Comparison of ENCODE assay signal across 16 cellular contexts in the genomic region with DNA sequence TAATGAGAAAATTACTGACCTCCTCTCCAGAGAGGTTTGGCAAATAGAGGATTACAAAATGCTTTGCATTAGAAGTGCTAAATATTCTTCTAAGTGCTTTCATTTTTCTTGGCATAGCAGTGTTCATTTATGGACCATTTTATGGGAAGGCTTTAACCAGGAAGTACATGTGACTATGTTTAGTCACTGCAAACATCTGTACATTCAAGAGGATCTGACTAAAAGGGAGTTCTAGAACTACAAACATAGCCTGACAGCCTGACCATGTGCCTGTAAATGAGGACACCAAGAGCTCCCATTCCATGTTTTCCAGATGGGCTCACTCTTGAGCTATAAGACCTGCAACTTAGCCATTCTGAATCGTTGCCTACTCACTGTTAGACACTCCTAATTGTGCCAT.
DNase-seq lines count a peak whose midpoint lies in the region; ATAC-seq and TF ChIP-seq lines count a peak whose summit lies in the region.
"Had no signal": no experiment of that assay in that cellular context is flagged by ENCODE, and none has a peak within 500 bp of the region (broad histone marks: within the 10 kb centered on the region; RNA-seq: fewer than 3 reads in every experiment).

No MANE protein-coding gene starts in this region.

- H3K4me2 ChIP-seq in PC-3 (ENCODE audit: low read length) = no peak overlapping the region
- H3K4me2 ChIP-seq in mesenchymal stem cell (ENCODE audit: low read length, poor library complexity, severe bottlenecking) = no peak overlapping the region
- H3K4me2 ChIP-seq: GM23338 had no signal

- no peak overlapping the region for H2BK5ac ChIP-seq in mesenchymal stem cell (ENCODE audit: low read depth, low read length, poor library complexity, severe bottlenecking)

- no peak overlapping the region for H2BK15ac ChIP-seq in mesenchymal stem cell (ENCODE audit: low read depth, poor library complexity, severe bottlenecking)

- H3K9ac ChIP-seq in PC-3 (ENCODE audit: low read length) (no peak overlapping the region), mesenchymal stem cell (ENCODE audit: low read length) (no peak overlapping the region)

- no peak overlapping the region for H3K4ac ChIP-seq in mesenchymal stem cell (ENCODE audit: low read depth in 1 of 2, low read length in 2 of 2)

- peaks cover 7% of the 10 kb centered on the region for H3K4me1 Mint-ChIP-seq in CD8-positive, alpha-beta T cell (ENCODE audit: low read depth)
- H3K4me1 Mint-ChIP-seq: GM23338 had no signal

- intact Hi-C loops in PC-3 (cut with micrococcal nuclease) = no loop called here
- intact Hi-C loops in CD8-positive, alpha-beta T cell (cut with DNase I, micrococcal nuclease) = no loop called here

- H3K27me3 ChIP-seq in PC-3 (ENCODE audit: low read length) (no peaks in the 10 kb centered on the region), mesenchymal stem cell (ENCODE audit: control insufficient read depth in 1 of 2, insufficient read depth in 1 of 2, low read length in 2 of 2) (no peaks in the 10 kb centered on the region)
- no peaks in the 10 kb centered on the region for H3K27me3 ChIP-seq in CD8-positive, alpha-beta T cell (ENCODE audit: insufficient read depth, low read length)
- H3K27me3 ChIP-seq: MG63 had no signal

- H3K79me1 ChIP-seq in mesenchymal stem cell (replicated peaks; ENCODE audit: low read length, poor library complexity, severe bottlenecking) = no peaks in the 10 kb centered on the region

- H3K4me1 ChIP-seq in PC-3 (ENCODE audit: insufficient read depth, low read length) (no peaks in the 10 kb centered on the region), mesenchymal stem cell (ENCODE audit: control insufficient read depth, insufficient read depth, low read depth, low read length) (no peaks in the 10 kb centered on the region)
- peaks cover 6% of the 10 kb centered on the region for H3K4me1 ChIP-seq in CD8-positive, alpha-beta T cell (ENCODE audit: insufficient read depth, low read length)
- H3K4me1 ChIP-seq: Caco-2 had no signal

- H3K9me3 Mint-ChIP-seq in CD8-positive, alpha-beta T cell = no peaks in the 10 kb centered on the region

- H2AFZ ChIP-seq in PC-3 (ENCODE audit: low read length) (no peak overlapping the region), mesenchymal stem cell (ENCODE audit: low read depth, low read length) (no peak overlapping the region)
- H2AFZ ChIP-seq: GM23338 had no signal

- no peak overlapping the region for H3K4me3 Mint-ChIP-seq in CD8-positive, alpha-beta T cell
- H3K4me3 Mint-ChIP-seq: GM23338 had no signal

- DNase-seq in EH (ENCODE audit: low read depth) (peak; percentile 18), PC-3 (peak; percentile 30), fibroblast of mammary gland (ENCODE audit: low read depth) (peak; percentile 19), mesenchymal stem cell (peak; percentile 2)
- no peak for DNase-seq in CD8-positive, alpha-beta T cell
- DNase-seq: AML-193, Caco-2, MG63, NCI-H1092, NCI-H2081 treated with DMSO at 0.1 percent for 48 hours, NCI-H510A treated with DMSO at 0.1 percent for 48 hours, NCI-H82 had no signal

- H3K23ac ChIP-seq in mesenchymal stem cell (ENCODE audit: low read length in 2 of 2) = no peak overlapping the region

- H4K8ac ChIP-seq in mesenchymal stem cell (ENCODE audit: low read length) = no peak overlapping the region

- no TSS peak for BruUV-seq in PC-3 (replicated peaks; lab: Mats Ljungman, UMichigan)

- peak; percentile 60 for ATAC-seq in PC-3
- no peak for ATAC-seq in SK-N-SH treated with all-trans-retinoic acid at 6 μM for 48 hours
- no peak for ATAC-seq in GM21825 (IDR thresholded peaks at IDR 0.05; ENCODE audit: unreplicated experiment)
- ATAC-seq in CD8-positive, alpha-beta T cell = no peak
- ATAC-seq: GM12878, GM23338 had no signal

- TF ChIP-seq CTCF in PC-3 (conservative IDR thresholded peaks at IDR 0.05; ENCODE audit: low read depth, low read length) = no peak
- TF ChIP-seq CTCF in fibroblast of mammary gland (conservative IDR thresholded peaks at IDR 0.05; ENCODE audit: control insufficient read depth, insufficient read depth, low read depth, low read length) = no peak
- TF ChIP-seq CTCF in CD8-positive, alpha-beta T cell (IDR thresholded peaks at IDR 0.05) = no peak

- no peak overlapping the region for H3K18ac ChIP-seq in mesenchymal stem cell (ENCODE audit: low read depth in 1 of 2, low read length in 2 of 2)

- no peaks in the 10 kb centered on the region for H3K36me3 Mint-ChIP-seq in CD8-positive, alpha-beta T cell

- POLR2A ChIA-PET in PC-3 (lab: Charles Lee; ENCODE audit: unreplicated experiment) = no interaction called here
- POLR2A ChIA-PET in CD8-positive, alpha-beta T cell (lab: Charles Lee) = no interaction called here

- no peak overlapping the region for H2AK5ac ChIP-seq in mesenchymal stem cell (ENCODE audit: low read length, severe bottlenecking)

- H3K27me3 Mint-ChIP-seq in CD8-positive, alpha-beta T cell (ENCODE audit: low read depth) = no peaks in the 10 kb centered on the region

- H2BK12ac ChIP-seq in mesenchymal stem cell (ENCODE audit: low read length in 2 of 2) = no peak overlapping the region

- WGBS in mesenchymal stem cell = 80% methylated on average over 1 of the region's 1 CpG

- CTCF ChIA-PET in PC-3 (lab: Charles Lee) = no interaction called here
- CTCF ChIA-PET in CD8-positive, alpha-beta T cell (lab: Charles Lee) = interaction anchor here (1.0 to 2.0 kb wide), 5 partner anchors 76 to 1811 kb away, joined by 3 to 14 read pairs (median 3); no protein-coding TSS in a partner anchor

- no peaks in the 10 kb centered on the region for H3F3A ChIP-seq in PC-3 (ENCODE audit: low read length, unreplicated experiment)

- no peak overlapping the region for H4K91ac ChIP-seq in mesenchymal stem cell (ENCODE audit: low read length)

- H3K9me2 ChIP-seq in PC-3 (replicated peaks; ENCODE audit: low read length) = no peaks in the 10 kb centered on the region

- H3K27ac Mint-ChIP-seq in CD8-positive, alpha-beta T cell = no peak overlapping the region
- H3K27ac Mint-ChIP-seq: GM23338 had no signal

- H3K36me3 ChIP-seq in PC-3 (ENCODE audit: low read depth, low read length) (no peaks in the 10 kb centered on the region), mesenchymal stem cell (ENCODE audit: control insufficient read depth in 1 of 2, insufficient read depth in 2 of 2, low read depth in 1 of 2, low read length in 2 of 2) (no peaks in the 10 kb centered on the region)
- no peaks in the 10 kb centered on the region for H3K36me3 ChIP-seq in CD8-positive, alpha-beta T cell (ENCODE audit: insufficient read depth, low read length)
- H3K36me3 ChIP-seq: MG63 had no signal

- no peak overlapping the region for H3K4me3 ChIP-seq in PC-3 (ENCODE audit: low read length)
- no peak overlapping the region for H3K4me3 ChIP-seq in fibroblast of mammary gland (ENCODE audit: control insufficient read depth, low read depth, low read length)
- H3K4me3 ChIP-seq in mesenchymal stem cell (ENCODE audit: insufficient read depth in 1 of 2, low read depth in 1 of 2, low read length in 2 of 2) = no peak overlapping the region
- H3K4me3 ChIP-seq in CD8-positive, alpha-beta T cell (ENCODE audit: low read depth, low read length) = no peak overlapping the region
- H3K4me3 ChIP-seq: GM12878, GM23338, MG63 had no signal

- H3K27ac ChIP-seq in PC-3 (ENCODE audit: low read length) (no peak overlapping the region), mesenchymal stem cell (ENCODE audit: low read length, poor library complexity, severe bottlenecking) (no peak overlapping the region)
- no peak overlapping the region for H3K27ac ChIP-seq in CD8-positive, alpha-beta T cell (ENCODE audit: low read depth, low read length)

- H3K14ac ChIP-seq in mesenchymal stem cell (ENCODE audit: low read length in 2 of 2) = no peak overlapping the region

- no peaks in the 10 kb centered on the region for H3K9me3 ChIP-seq in PC-3 (ENCODE audit: low read length)
- no peaks in the 10 kb centered on the region for H3K9me3 ChIP-seq in mesenchymal stem cell (ENCODE audit: control insufficient read depth, low read length)
- no peaks in the 10 kb centered on the region for H3K9me3 ChIP-seq in CD8-positive, alpha-beta T cell (ENCODE audit: low read length)
- H3K9me3 ChIP-seq: Caco-2, MG63 had no signal

- H3K79me2 ChIP-seq in PC-3 (ENCODE audit: low read length) = no peaks in the 10 kb centered on the region

- no peaks in the 10 kb centered on the region for H4K20me1 ChIP-seq in PC-3 (ENCODE audit: low read length)

- H2BK120ac ChIP-seq in mesenchymal stem cell (ENCODE audit: low read depth, low read length) = no peak overlapping the region

TF ChIP-seq in SK-N-SH treated with all-trans-retinoic acid at 6 μM for 48 hours, 23 proteins besides CTCF, POLR2A, EP300 and RAD21 (continues in another document):
- TF ChIP-seq RARB (CRISPR knock-in tag; IDR thresholded peaks at IDR 0.05) (no peak), ZFP3 (CRISPR knock-in tag; IDR thresholded peaks at IDR 0.05) (no peak), ZC3H10 (CRISPR knock-in tag; IDR thresholded peaks at IDR 0.05) (no peak), ISL1 (CRISPR knock-in tag; IDR thresholded peaks at IDR 0.05) (no peak), ZNF70 (CRISPR knock-in tag; IDR thresholded peaks at IDR 0.05) (no peak), CSDC2 (CRISPR knock-in tag; IDR thresholded peaks at IDR 0.05) (no peak), ARNTL (CRISPR knock-in tag; IDR thresholded peaks at IDR 0.05; ENCODE audit: borderline replicate concordance, low read depth) (no peak), ZNF565 (CRISPR knock-in tag; conservative IDR thresholded peaks at IDR 0.05; ENCODE audit: low read depth) (no peak)
- TF ChIP-seq, protein P1, sequence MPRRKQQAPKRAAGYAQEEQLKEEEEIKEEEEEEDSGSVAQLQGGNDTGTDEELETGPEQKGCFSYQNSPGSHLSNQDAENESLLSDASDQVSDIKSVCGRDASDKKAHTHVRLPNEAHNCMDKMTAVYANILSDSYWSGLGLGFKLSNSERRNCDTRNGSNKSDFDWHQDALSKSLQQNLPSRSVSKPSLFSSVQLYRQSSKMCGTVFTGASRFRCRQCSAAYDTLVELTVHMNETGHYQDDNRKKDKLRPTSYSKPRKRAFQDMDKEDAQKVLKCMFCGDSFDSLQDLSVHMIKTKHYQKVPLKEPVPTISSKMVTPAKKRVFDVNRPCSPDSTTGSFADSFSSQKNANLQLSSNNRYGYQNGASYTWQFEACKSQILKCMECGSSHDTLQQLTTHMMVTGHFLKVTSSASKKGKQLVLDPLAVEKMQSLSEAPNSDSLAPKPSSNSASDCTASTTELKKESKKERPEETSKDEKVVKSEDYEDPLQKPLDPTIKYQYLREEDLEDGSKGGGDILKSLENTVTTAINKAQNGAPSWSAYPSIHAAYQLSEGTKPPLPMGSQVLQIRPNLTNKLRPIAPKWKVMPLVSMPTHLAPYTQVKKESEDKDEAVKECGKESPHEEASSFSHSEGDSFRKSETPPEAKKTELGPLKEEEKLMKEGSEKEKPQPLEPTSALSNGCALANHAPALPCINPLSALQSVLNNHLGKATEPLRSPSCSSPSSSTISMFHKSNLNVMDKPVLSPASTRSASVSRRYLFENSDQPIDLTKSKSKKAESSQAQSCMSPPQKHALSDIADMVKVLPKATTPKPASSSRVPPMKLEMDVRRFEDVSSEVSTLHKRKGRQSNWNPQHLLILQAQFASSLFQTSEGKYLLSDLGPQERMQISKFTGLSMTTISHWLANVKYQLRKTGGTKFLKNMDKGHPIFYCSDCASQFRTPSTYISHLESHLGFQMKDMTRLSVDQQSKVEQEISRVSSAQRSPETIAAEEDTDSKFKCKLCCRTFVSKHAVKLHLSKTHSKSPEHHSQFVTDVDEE (CRISPR knock-in tag; IDR thresholded peaks at IDR 0.05) = no peak

Comparison
In these comparisons a context has a peak if more than half of its experiments do, and no peak if none do; other contexts are left out.
1. DNase-seq: peak in EH (single experiment), PC-3 (single experiment), fibroblast of mammary gland (single experiment) and mesenchymal stem cell (single experiment); none in CD8-positive, alpha-beta T cell (0 of 7).